Comparison of ENCODE assay signal across 21 cellular contexts in genomic region chr2:56464613-56465012, GRCh38.
A peak's percentile ranks its signal among the peaks of the same experiment; 100 is the strongest.
DNase-seq lines count a peak whose midpoint lies in the region; ATAC-seq and TF ChIP-seq lines count a peak whose summit lies in the region.
"Had no signal": no experiment of that assay in that cellular context is flagged by ENCODE, and none has a peak within 500 bp of the region (broad histone marks: within the 10 kb centered on the region; RNA-seq: fewer than 3 reads in every experiment).

No MANE protein-coding gene starts in this region.

- intact Hi-C loops in CD4-positive, alpha-beta T cell (cut with DNase I, micrococcal nuclease): no loop called here

- ATAC-seq in CD4-positive, alpha-beta T cell (ENCODE audit: poor library complexity): no peak
- no peak for ATAC-seq in HG03135 (IDR thresholded peaks at IDR 0.05; ENCODE audit: unreplicated experiment)

- H3K36me3 Mint-ChIP-seq in CD4-positive, alpha-beta T cell (ENCODE audit: low read depth): no peaks in the 10 kb centered on the region
- H3K36me3 Mint-ChIP-seq: CD4-positive, CD25-positive, alpha-beta regulatory T cell had no signal

- H3K27me3 ChIP-seq in CD4-positive, alpha-beta T cell (ENCODE audit: control insufficient read depth, insufficient read depth, low read length): no peaks in the 10 kb centered on the region

- no peak overlapping the region for H3K27ac Mint-ChIP-seq in CD4-positive, alpha-beta T cell
- H3K27ac Mint-ChIP-seq: B cell; CD4-positive, CD25-positive, alpha-beta regulatory T cell had no signal

- CTCF ChIA-PET in CD4-positive, alpha-beta T cell (lab: Charles Lee): no interaction called here

- no peaks in the 10 kb centered on the region for H3K9me3 ChIP-seq in CD4-positive, alpha-beta T cell (ENCODE audit: control insufficient read depth, low read length)
- H3K9me3 ChIP-seq: HAP-1 had no signal

- H3K27me3 Mint-ChIP-seq in CD4-positive, alpha-beta T cell: no peaks in the 10 kb centered on the region
- H3K27me3 Mint-ChIP-seq: B cell; CD4-positive, CD25-positive, alpha-beta regulatory T cell had no signal

- H3K4me3 Mint-ChIP-seq in CD4-positive, alpha-beta T cell: no peak overlapping the region
- H3K4me3 Mint-ChIP-seq: B cell; CD4-positive, CD25-positive, alpha-beta regulatory T cell had no signal

- TF ChIP-seq CTCF in choroid plexus epithelial cell (conservative IDR thresholded peaks at IDR 0.05; ENCODE audit: low read depth, low read length) (no peak), fibroblast of villous mesenchyme (IDR thresholded peaks at IDR 0.05; ENCODE audit: insufficient read depth, low read depth, low read length) (no peak)
- no peak for TF ChIP-seq CTCF in CD4-positive, alpha-beta T cell (IDR thresholded peaks at IDR 0.05)

- H3K4me1 Mint-ChIP-seq in CD4-positive, alpha-beta T cell (ENCODE audit: low read depth): no peaks in the 10 kb centered on the region
- H3K4me1 Mint-ChIP-seq: B cell; CD4-positive, CD25-positive, alpha-beta regulatory T cell had no signal

- peak; percentile 52 for DNase-seq in EH (ENCODE audit: low read depth)
- DNase-seq in NCI-H226: peak; percentile 44
- DNase-seq in choroid plexus epithelial cell (ENCODE audit: low read depth): peak; percentile 5
- DNase-seq in fibroblast of villous mesenchyme (ENCODE audit: low read depth): peak; percentile 60
- DNase-seq in NOMO-1 (lab: John Stamatoyannopoulos, UW; ENCODE audit: unreplicated experiment in 2 of 2): no peak
- no peak for DNase-seq in CD4-positive, alpha-beta T cell
- no peak for DNase-seq in SIG-M5 (lab: John Stamatoyannopoulos, UW)
- DNase-seq: 8988T; CD4-positive, CD25-positive, alpha-beta regulatory T cell; KBM-7; NCI-H1105; NCI-H2081; NCI-H2171 treated with DMSO at 0.1 percent for 48 hours; NCI-H446 treated with DMSO at 0.1 percent for 48 hours; NCI-H748 treated with DMSO at 0.1 percent for 48 hours; NK-92 treated with Interleukin-12 subunit alpha and Interleukin-12 subunit beta, amount 100 ng/mL, for 24 hours; Right ventricle myocardium superior had no signal

- peaks cover 13% of the 10 kb centered on the region for H3K9me3 Mint-ChIP-seq in CD4-positive, alpha-beta T cell

- no peak overlapping the region for H3K27ac ChIP-seq in CD4-positive, alpha-beta T cell (ENCODE audit: low read depth, low read length)
- H3K27ac ChIP-seq: SK-N-MC had no signal

- no peak overlapping the region for H3K4me3 ChIP-seq in choroid plexus epithelial cell (ENCODE audit: low read depth, low read length)
- H3K4me3 ChIP-seq in fibroblast of villous mesenchyme (ENCODE audit: low read depth, low read length): no peak overlapping the region
- H3K4me3 ChIP-seq: HAP-1, SK-N-MC had no signal

- POLR2A ChIA-PET in CD4-positive, alpha-beta T cell (lab: Charles Lee): no interaction called here

Comparison
In these comparisons a context has a peak if more than half of its experiments do, and no peak if none do; other contexts are left out.
1. DNase-seq: peak in EH (single experiment), NCI-H226 (single experiment), choroid plexus epithelial cell (single experiment) and fibroblast of villous mesenchyme (single experiment); none in NOMO-1 (0 of 2), CD4-positive, alpha-beta T cell (0 of 10) and SIG-M5 (single experiment).